In the genomic region with DNA sequence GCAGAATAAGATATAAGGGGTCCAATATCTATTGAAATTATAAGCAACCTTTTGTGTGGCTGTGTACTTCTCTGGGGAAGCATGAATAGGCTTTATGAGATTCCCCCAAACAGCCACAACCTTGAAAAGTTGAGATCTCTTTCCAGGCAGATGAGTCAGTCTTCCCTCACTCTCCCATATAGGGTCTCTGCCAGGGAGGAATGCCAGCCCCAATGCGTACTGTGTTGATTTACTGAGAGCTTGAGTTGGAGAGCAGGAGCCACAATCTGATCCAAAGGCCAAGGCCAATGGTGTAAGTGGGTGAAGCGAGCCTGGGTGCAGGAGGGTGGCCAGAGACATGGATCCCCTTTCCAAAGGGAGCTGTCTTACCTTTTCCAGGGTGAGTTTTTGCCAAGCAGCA, we compare ENCODE assay signal across 1 cellular context.
TF ChIP-seq lines count a peak whose summit lies in the region.

No MANE protein-coding gene starts in this region.

TF ChIP-seq in SK-N-SH, 30 proteins besides CTCF, POLR2A, EP300 and RAD21 (continued from another document):
- TF ChIP-seq FOSL2 (IDR thresholded peaks at IDR 0.05; ENCODE audit: borderline replicate concordance, low read depth) (no peak), RFX5 (IDR thresholded peaks at IDR 0.05; ENCODE audit: low read length) (no peak), RXRA (IDR thresholded peaks at IDR 0.05; ENCODE audit: borderline replicate concordance, low read depth) (no peak)
